In genomic region chr2:40489678-40489960, GRCh38 we compare ENCODE assay signal across 1 cellular context.
TF ChIP-seq lines count a peak whose summit lies in the region.

No MANE protein-coding gene starts in this region.

TF ChIP-seq in liver, 16 proteins besides CTCF, POLR2A, EP300 and RAD21 (continued from another document):
- no peak for TF ChIP-seq REST (IDR thresholded peaks at IDR 0.05)
- no peak for TF ChIP-seq FOXA2 (IDR thresholded peaks at IDR 0.05)
- TF ChIP-seq YY1 (IDR thresholded peaks at IDR 0.05): no peak
- no peak for TF ChIP-seq HNF4G (IDR thresholded peaks at IDR 0.05)
- TF ChIP-seq JUND (IDR thresholded peaks at IDR 0.05): no peak
- no peak for TF ChIP-seq GABPA (IDR thresholded peaks at IDR 0.05 in 1 of 2, conservative IDR thresholded peaks at IDR 0.05 in 1 of 2)
- TF ChIP-seq HNF4A (conservative IDR thresholded peaks at IDR 0.05): no peak
- no peak for TF ChIP-seq ZBTB33 (IDR thresholded peaks at IDR 0.05)
- TF ChIP-seq NR2F2 (IDR thresholded peaks at IDR 0.05): no peak
- TF ChIP-seq TAF1 (conservative IDR thresholded peaks at IDR 0.05): no peak
- no peak for TF ChIP-seq FOXA1 (IDR thresholded peaks at IDR 0.05)
- no peak for TF ChIP-seq RXRA (IDR thresholded peaks at IDR 0.05)
- TF ChIP-seq EGR1 (IDR thresholded peaks at IDR 0.05; ENCODE audit: low read depth in 2 of 2): no peak
- TF ChIP-seq MAX (IDR thresholded peaks at IDR 0.05): no peak
